In the genomic region with DNA sequence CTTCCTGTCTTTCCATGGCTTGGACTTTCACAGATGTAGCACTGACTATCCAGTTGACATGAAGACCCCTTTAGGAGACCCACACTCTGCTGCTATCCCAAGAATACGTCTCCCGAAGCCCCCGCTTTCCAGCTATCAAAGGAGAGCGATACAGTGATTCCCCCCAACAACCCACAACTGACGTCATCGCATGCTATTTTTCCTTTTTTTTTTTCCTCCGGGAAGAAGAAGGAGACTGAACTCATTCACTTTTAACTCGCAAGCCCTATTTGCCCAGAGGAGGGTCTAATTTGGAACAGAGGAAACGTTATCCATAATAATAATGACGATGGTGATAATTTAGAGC, we compare ENCODE assay signal across 10 cellular contexts. TPM values are rescaled to one million over a fixed set of nuclear protein-coding genes. Genes with fewer than 3 reads are reported as not detected.
A peak's percentile ranks its signal among the peaks of the same experiment; 100 is the strongest.
DNase-seq lines count a peak whose midpoint lies in the region; ATAC-seq and TF ChIP-seq lines count a peak whose summit lies in the region.
"Had no signal": no experiment of that assay in that cellular context is flagged by ENCODE, and none has a peak within 500 bp of the region (broad histone marks: within the 10 kb centered on the region; RNA-seq: fewer than 3 reads in every experiment).

No MANE protein-coding gene starts in this region.

- CTCF ChIA-PET in Calu3 (lab: Charles Lee): no interaction called here

- DNase-seq in GM23338 (ENCODE audit: low spot score): peak; percentile 31
- no peak for DNase-seq in ascending aorta (ENCODE audit: low spot score in 2 of 2)
- DNase-seq in iPS DF 6.9 (ENCODE audit: low read depth, low spot score): no peak
- no peak for DNase-seq in sciatic nerve (ENCODE audit: low spot score)
- no peak for DNase-seq in Calu3
- DNase-seq in mucosa of descending colon: no peak
- DNase-seq: left colon had no signal

- H3K4me3 ChIP-seq in GM23338: peak overlapping the region; percentile 76
- peak overlapping the region; percentile 69 to 86 for H3K4me3 ChIP-seq in ascending aorta
- peak overlapping the region; percentile 63; the same call in 1 of the 2 replicates for H3K4me3 ChIP-seq in iPS DF 6.9 (ENCODE audit: low read length)
- no peak overlapping the region for H3K4me3 ChIP-seq in mucosa of descending colon

- intact Hi-C loops in ascending aorta (cut with DNase I): loop anchor here (5.0 to 10.0 kb wide), 4 partner anchors 463 to 1761 kb away; no protein-coding TSS in a partner anchor
- intact Hi-C loops in sciatic nerve (cut with DNase I): no loop called here
- intact Hi-C loops in Calu3 (cut with micrococcal nuclease; ENCODE audit: unreplicated experiment): loop anchor here (10.0 kb wide), 1 partner anchor 271 kb away; no protein-coding TSS in a partner anchor
- intact Hi-C loops in mucosa of descending colon (cut with DNase I, micrococcal nuclease): loop anchor here in 1 of 2 donors (10.0 kb wide), 1 partner anchor 339 kb away; no protein-coding TSS in a partner anchor

- peak overlapping the region; percentile 94 for H3K4me2 ChIP-seq in GM23338

- H3K27me3 Mint-ChIP-seq in GM23338 (ENCODE audit: insufficient read depth, low read depth, poor library complexity) (peaks cover 47% of the 10 kb centered on the region), Calu3 (ENCODE audit: unreplicated experiment) (peaks cover 75% of the 10 kb centered on the region)
- H3K27me3 Mint-ChIP-seq in stimulated activated memory B cell treated with anti-CD40 and anti-IgM and Interleukin-4, amounts not matched to agents 10 μg/mL and 1 μg/mL and 100 μg/mL, for 72 hours: peaks cover 85% of the 10 kb centered on the region

- H3K36me3 Mint-ChIP-seq in GM23338 (ENCODE audit: low read depth): no peaks in the 10 kb centered on the region; the same call in 2 of the 3 replicates
- H3K36me3 Mint-ChIP-seq in Calu3 (ENCODE audit: insufficient read depth, unreplicated experiment): no peaks in the 10 kb centered on the region
- H3K36me3 Mint-ChIP-seq in stimulated activated memory B cell treated with anti-CD40 and anti-IgM and Interleukin-4, amounts not matched to agents 10 μg/mL and 1 μg/mL and 100 μg/mL, for 72 hours: no peaks in the 10 kb centered on the region

- WGBS in iPS DF 6.9 (ENCODE audit: insufficient coverage, insufficient read length): no CpG with 5 or more reads among the region's 10 CpGs

- no TSS peak for BruUV-seq in Calu3 (replicated peaks; lab: Mats Ljungman, UMichigan)

- no peaks in the 10 kb centered on the region for H4K20me1 ChIP-seq in GM23338 (replicated peaks; ENCODE audit: insufficient read depth)

- no peaks in the 10 kb centered on the region for H3K79me2 ChIP-seq in GM23338 (replicated peaks; ENCODE audit: insufficient read depth)

- H3K9me3 Mint-ChIP-seq in GM23338: peaks cover 2% of the 10 kb centered on the region; the same call in 1 of the 3 replicates
- no peaks in the 10 kb centered on the region for H3K9me3 Mint-ChIP-seq in Calu3 (ENCODE audit: low read depth, unreplicated experiment)
- peaks cover 3% of the 10 kb centered on the region for H3K9me3 Mint-ChIP-seq in stimulated activated memory B cell treated with anti-CD40 and anti-IgM and Interleukin-4, amounts not matched to agents 10 μg/mL and 1 μg/mL and 100 μg/mL, for 72 hours

- H3K36me3 ChIP-seq in GM23338 (ENCODE audit: insufficient read depth) (no peaks in the 10 kb centered on the region), ascending aorta (no peaks in the 10 kb centered on the region), iPS DF 6.9 (ENCODE audit: control insufficient read depth, insufficient read depth, low read length) (no peaks in the 10 kb centered on the region), mucosa of descending colon (ENCODE audit: low read depth) (no peaks in the 10 kb centered on the region)

- 0 out of 2 replicates have a peak, but pooled peaks cover 3% of the 10 kb centered on the region for H3F3A ChIP-seq in GM23338 (replicated peaks; ENCODE audit: low read depth)

- H3K4me1 Mint-ChIP-seq in GM23338 (peaks cover 44% of the 10 kb centered on the region), Calu3 (ENCODE audit: low read depth, unreplicated experiment) (no peaks in the 10 kb centered on the region)
- H3K4me1 Mint-ChIP-seq in stimulated activated memory B cell treated with anti-CD40 and anti-IgM and Interleukin-4, amounts not matched to agents 10 μg/mL and 1 μg/mL and 100 μg/mL, for 72 hours: peaks cover 21% of the 10 kb centered on the region

- H3K4me3 Mint-ChIP-seq in GM23338 (peak overlapping the region; percentile 82), Calu3 (ENCODE audit: low read depth, unreplicated experiment) (no peak overlapping the region)
- no peak overlapping the region for H3K4me3 Mint-ChIP-seq in stimulated activated memory B cell treated with anti-CD40 and anti-IgM and Interleukin-4, amounts not matched to agents 10 μg/mL and 1 μg/mL and 100 μg/mL, for 72 hours

- no peak overlapping the region for H3K27ac ChIP-seq in GM23338 (ENCODE audit: low read depth)
- peak overlapping the region; percentile 86 to 89 for H3K27ac ChIP-seq in ascending aorta
- no peak overlapping the region for H3K27ac ChIP-seq in iPS DF 6.9 (ENCODE audit: low read length)

- TF ChIP-seq CTCF in GM23338 (conservative IDR thresholded peaks at IDR 0.05; ENCODE audit: low read depth in 2 of 2): no peak
- TF ChIP-seq CTCF in ascending aorta (IDR thresholded peaks at IDR 0.05): no peak
- TF ChIP-seq CTCF in Calu3 (IDR thresholded peaks at IDR 0.05; ENCODE audit: unreplicated experiment): no peak
- TF ChIP-seq CTCF in mucosa of descending colon (IDR thresholded peaks at IDR 0.05): no peak

- H3K9me2 ChIP-seq in GM23338 (ENCODE audit: insufficient read depth): no peaks in the 10 kb centered on the region

- H3K27ac Mint-ChIP-seq in GM23338 (no peak overlapping the region), Calu3 (ENCODE audit: unreplicated experiment) (no peak overlapping the region)
- no peak overlapping the region for H3K27ac Mint-ChIP-seq in stimulated activated memory B cell treated with anti-CD40 and anti-IgM and Interleukin-4, amounts not matched to agents 10 μg/mL and 1 μg/mL and 100 μg/mL, for 72 hours
- H3K27ac Mint-ChIP-seq: activated naive CD4-positive, alpha-beta T cell treated with anti-CD3 and anti-CD28 coated beads, Interleukin-2, amount 50 U/mL, for 72 hours had no signal

- H2AFZ ChIP-seq in GM23338: peak overlapping the region; percentile 97

- H3K9me3 ChIP-seq in ascending aorta (no peaks in the 10 kb centered on the region), iPS DF 6.9 (ENCODE audit: control insufficient read depth, insufficient read depth, low read length) (no peaks in the 10 kb centered on the region), mucosa of descending colon (no peaks in the 10 kb centered on the region)

- H3K27me3 ChIP-seq in GM23338 (ENCODE audit: insufficient read depth): peaks cover 67% of the 10 kb centered on the region
- H3K27me3 ChIP-seq in ascending aorta: no peaks in the 10 kb centered on the region
- peaks cover 20% of the 10 kb centered on the region for H3K27me3 ChIP-seq in iPS DF 6.9 (ENCODE audit: control insufficient read depth, insufficient read depth, low read length)

- ATAC-seq in GM23338 (no peak), sciatic nerve (peak; percentile 24), HG03097 (IDR thresholded peaks at IDR 0.05; ENCODE audit: low FRiP score, unreplicated experiment) (no peak), mucosa of descending colon (no peak)
- ATAC-seq in stimulated activated memory B cell treated with anti-CD40 and anti-IgM and Interleukin-4, amounts not matched to agents 10 μg/mL and 1 μg/mL and 100 μg/mL, for 72 hours: no peak
- ATAC-seq: activated naive CD4-positive, alpha-beta T cell treated with anti-CD3 and anti-CD28 coated beads, Interleukin-2, amount 50 U/mL, for 72 hours; left colon had no signal

- peaks cover 36% of the 10 kb centered on the region for H3K4me1 ChIP-seq in GM23338 (ENCODE audit: insufficient read depth)
- peaks cover 0 to 9% of the 10 kb centered on the region in 2 donors for H3K4me1 ChIP-seq in ascending aorta
- no peaks in the 10 kb centered on the region; the same call in 1 of the 2 replicates for H3K4me1 ChIP-seq in iPS DF 6.9 (ENCODE audit: control insufficient read depth, insufficient read depth, low read length)
- peaks cover 11% of the 10 kb centered on the region for H3K4me1 ChIP-seq in mucosa of descending colon (ENCODE audit: low read depth)

TF ChIP-seq in GM23338, 12 proteins besides CTCF, POLR2A, EP300 and RAD21:
- TF ChIP-seq EZH2 (IDR thresholded peaks at IDR 0.05; ENCODE audit: low read depth, unreplicated experiment): peak; percentile 30
- TF ChIP-seq CREB1 (CRISPR knock-in tag; IDR thresholded peaks at IDR 0.05; ENCODE audit: low read depth): peak; percentile 48; the same call in 1 of the 2 replicates
- no peak for TF ChIP-seq NANOG (IDR thresholded peaks at IDR 0.05; ENCODE audit: borderline replicate concordance)
- TF ChIP-seq POLR2AphosphoS5 (IDR thresholded peaks at IDR 0.05; ENCODE audit: low read depth): no peak

RNA-seq across cellular contexts. Expression of a gene that starts 2.1 kb away (rescaled TPM):
- total RNA-seq in GM23338 (2014; rRNA removed; shearing (Covaris generic)): 0.31 and 0.38 TPM in 2 replicates
- 0.21 and 0.66 TPM in 2 replicates for polyA plus RNA-seq in GM23338 (2016; fragmentation: Nextera tagmentation; extraction: Ambion mirVana)
- 6.0 TPM for total RNA-seq in ascending aorta
- 3.3 TPM for total RNA-seq in sciatic nerve
- total RNA-seq in Calu3 (2022): not detected in 2 replicates
- 1 to 10 TPM in 2 of 3 donors, under 1 TPM in 1; 0.61 to 2.5 (median 1.9) TPM for total RNA-seq in mucosa of descending colon

Comparison
In these comparisons a context has a peak if more than half of its experiments do, and no peak if none do; other contexts are left out.
1. H3K27ac ChIP-seq: peak in ascending aorta (2 of 2); none in GM23338 (single experiment) and iPS DF 6.9 (single experiment).